Comparison of ENCODE assay signal across 20 cellular contexts in genomic region chr11:12273618-12273995, GRCh38.
A peak's percentile ranks its signal among the peaks of the same experiment; 100 is the strongest.
DNase-seq lines count a peak whose midpoint lies in the region; ATAC-seq and TF ChIP-seq lines count a peak whose summit lies in the region.
"Had no signal": no experiment of that assay in that cellular context is flagged by ENCODE, and none has a peak within 500 bp of the region (broad histone marks: within the 10 kb centered on the region; RNA-seq: fewer than 3 reads in every experiment).

No MANE protein-coding gene starts in this region.

- H3K4me2 ChIP-seq in GM23248 (ENCODE audit: unreplicated experiment): peak overlapping the region; percentile 0
- H3K4me2 ChIP-seq: GM23338 had no signal

- H4K20me1 ChIP-seq in GM23248 (ENCODE audit: insufficient read depth): no peaks in the 10 kb centered on the region

- DNase-seq in activated T-cell treated with anti-CD3 and anti-CD28 coated beads, Interleukin-2, amount 50 U/mL, for 24 hours: peak; percentile 11
- DNase-seq in activated T-cell treated with anti-CD3 and anti-CD28 coated beads for 4 hours (no peak), GM23248 (no peak), chondrocyte (ENCODE audit: low spot score) (no peak), osteocyte (ENCODE audit: extremely low spot score, unreplicated experiment) (no peak), DMS79 (lab: John Stamatoyannopoulos, UW) (no peak), hippocampal formation (lab: John Stamatoyannopoulos, UW) (no peak)
- no peak for DNase-seq in CD4-positive, alpha-beta T cell
- DNase-seq: 8988T, COR-L47, DMS153, GF-D8, NCI-H1694 treated with DMSO at 0.1 percent for 48 hours, NCI-H510A treated with DMSO at 0.1 percent for 48 hours, NCI-H774, OCI-M1, SHP77 treated with DMSO at 0.1 percent for 48 hours had no signal

- no peak overlapping the region for H2AFZ ChIP-seq in GM23248
- H2AFZ ChIP-seq: GM23338 had no signal

- H3K9me2 ChIP-seq in GM23248 (ENCODE audit: insufficient read depth): no peaks in the 10 kb centered on the region

- H3K4me3 Mint-ChIP-seq in activated T-cell treated with anti-CD3 and anti-CD28 coated beads, Interleukin-2, amount 50 U/mL, for 24 hours: no peak overlapping the region
- H3K4me3 Mint-ChIP-seq in chondrocyte (ENCODE audit: unreplicated experiment): no peak overlapping the region
- H3K4me3 Mint-ChIP-seq in osteocyte (ENCODE audit: unreplicated experiment): no peak overlapping the region
- H3K4me3 Mint-ChIP-seq in CD4-positive, alpha-beta T cell: no peak overlapping the region
- H3K4me3 Mint-ChIP-seq: CD14-positive monocyte, GM23338 had no signal

- no peaks in the 10 kb centered on the region for H3K9me3 ChIP-seq in GM23248 (ENCODE audit: low read depth)
- no peaks in the 10 kb centered on the region for H3K9me3 ChIP-seq in CD4-positive, alpha-beta T cell (ENCODE audit: control insufficient read depth, low read length)

- no peaks in the 10 kb centered on the region for H3K27me3 Mint-ChIP-seq in activated T-cell treated with anti-CD3 and anti-CD28 coated beads, Interleukin-2, amount 50 U/mL, for 24 hours
- H3K27me3 Mint-ChIP-seq in chondrocyte (ENCODE audit: low read depth) (no peaks in the 10 kb centered on the region), osteocyte (ENCODE audit: unreplicated experiment) (no peaks in the 10 kb centered on the region)
- no peaks in the 10 kb centered on the region for H3K27me3 Mint-ChIP-seq in CD4-positive, alpha-beta T cell

- in situ Hi-C loops in GM23248 (cut with MboI): loop anchor here (25.0 kb wide), 2 partner anchors 336 to 461 kb away; no protein-coding TSS in a partner anchor

- intact Hi-C loops in CD4-positive, alpha-beta T cell (cut with DNase I, micrococcal nuclease): no loop called here

- no peaks in the 10 kb centered on the region for H3K4me1 Mint-ChIP-seq in activated T-cell treated with anti-CD3 and anti-CD28 coated beads, Interleukin-2, amount 50 U/mL, for 24 hours (ENCODE audit: low read depth)
- H3K4me1 Mint-ChIP-seq in chondrocyte (ENCODE audit: low read depth) (peaks cover 68% of the 10 kb centered on the region), osteocyte (ENCODE audit: unreplicated experiment) (peaks cover 47% of the 10 kb centered on the region)
- H3K4me1 Mint-ChIP-seq in CD4-positive, alpha-beta T cell (ENCODE audit: low read depth): no peaks in the 10 kb centered on the region

- no peaks in the 10 kb centered on the region for H3F3A ChIP-seq in GM23248 (ENCODE audit: insufficient read depth)

- H3K27ac Mint-ChIP-seq in activated T-cell treated with anti-CD3 and anti-CD28 coated beads, Interleukin-2, amount 50 U/mL, for 24 hours: no peak overlapping the region
- peak overlapping the region; percentile 93 for H3K27ac Mint-ChIP-seq in chondrocyte (ENCODE audit: unreplicated experiment)
- peak overlapping the region; percentile 64 for H3K27ac Mint-ChIP-seq in osteocyte (ENCODE audit: unreplicated experiment)
- no peak overlapping the region for H3K27ac Mint-ChIP-seq in CD4-positive, alpha-beta T cell
- H3K27ac Mint-ChIP-seq: CD14-positive monocyte, GM23338 had no signal

- no peak overlapping the region for H3K9ac ChIP-seq in GM23248

- no peaks in the 10 kb centered on the region for H3K36me3 Mint-ChIP-seq in activated T-cell treated with anti-CD3 and anti-CD28 coated beads, Interleukin-2, amount 50 U/mL, for 24 hours (ENCODE audit: low read depth)
- H3K36me3 Mint-ChIP-seq in chondrocyte (ENCODE audit: low read depth) (no peaks in the 10 kb centered on the region), osteocyte (ENCODE audit: unreplicated experiment) (peaks cover 2% of the 10 kb centered on the region)
- no peaks in the 10 kb centered on the region for H3K36me3 Mint-ChIP-seq in CD4-positive, alpha-beta T cell (ENCODE audit: low read depth)

- H3K36me3 ChIP-seq in GM23248 (ENCODE audit: low read depth): no peaks in the 10 kb centered on the region

- POLR2A ChIA-PET in CD4-positive, alpha-beta T cell (lab: Charles Lee): interaction anchor here (0.5 to 0.6 kb wide), 2 partner anchors 8 to 466 kb away, joined by 3 read pairs; no protein-coding TSS in a partner anchor

- H3K4me3 ChIP-seq in GM23248: no peak overlapping the region
- H3K4me3 ChIP-seq: GM23338, K562 had no signal

- H3K79me2 ChIP-seq in GM23248 (ENCODE audit: insufficient read depth): no peaks in the 10 kb centered on the region

- CTCF ChIA-PET in CD4-positive, alpha-beta T cell (lab: Charles Lee): no interaction called here

- H3K9me3 Mint-ChIP-seq in activated T-cell treated with anti-CD3 and anti-CD28 coated beads, Interleukin-2, amount 50 U/mL, for 24 hours: no peaks in the 10 kb centered on the region
- H3K9me3 Mint-ChIP-seq in chondrocyte (ENCODE audit: low read depth): no peaks in the 10 kb centered on the region
- no peaks in the 10 kb centered on the region for H3K9me3 Mint-ChIP-seq in osteocyte (ENCODE audit: unreplicated experiment)
- H3K9me3 Mint-ChIP-seq in CD4-positive, alpha-beta T cell: no peaks in the 10 kb centered on the region
- H3K9me3 Mint-ChIP-seq: CD14-positive monocyte, GM23338 had no signal

- H3K4me1 ChIP-seq in GM23248 (ENCODE audit: insufficient read depth): peaks cover 20% of the 10 kb centered on the region

- no peak for TF ChIP-seq CTCF in chondrocyte (IDR thresholded peaks at IDR 0.05)
- no peak for TF ChIP-seq CTCF in osteocyte (IDR thresholded peaks at IDR 0.05)
- no peak for TF ChIP-seq CTCF in CD4-positive, alpha-beta T cell (IDR thresholded peaks at IDR 0.05)

- 96 to 100% methylated on average over 2 of the region's 2 CpGs for WGBS in GM23248 (ENCODE audit: low coverage in 1 of 2, low lambda C conversion rate in 2 of 2, missing lambda C conversion rate in 2 of 2), 2 experiments

- no peak overlapping the region for H3K27ac ChIP-seq in GM23248
- no peak overlapping the region for H3K27ac ChIP-seq in CD4-positive, alpha-beta T cell (ENCODE audit: low read depth, low read length)

- H3K27me3 ChIP-seq in GM23248 (replicated peaks; ENCODE audit: insufficient read depth): no peaks in the 10 kb centered on the region
- no peaks in the 10 kb centered on the region for H3K27me3 ChIP-seq in CD4-positive, alpha-beta T cell (ENCODE audit: control insufficient read depth, insufficient read depth, low read length)

- no peak for ATAC-seq in CD4-positive, alpha-beta T cell (ENCODE audit: poor library complexity)
- ATAC-seq: GM23338 had no signal

Comparison
In these comparisons a context has a peak if more than half of its experiments do, and no peak if none do; other contexts are left out.
1. H3K27ac Mint-ChIP-seq: peak in chondrocyte (single experiment) and osteocyte (single experiment); none in activated T-cell treated with anti-CD3 and anti-CD28 coated beads, Interleukin-2, amount 50 U/mL, for 24 hours (single experiment) and CD4-positive, alpha-beta T cell (single experiment).